9 cellular contexts compared by ENCODE assay signal in the genomic region with DNA sequence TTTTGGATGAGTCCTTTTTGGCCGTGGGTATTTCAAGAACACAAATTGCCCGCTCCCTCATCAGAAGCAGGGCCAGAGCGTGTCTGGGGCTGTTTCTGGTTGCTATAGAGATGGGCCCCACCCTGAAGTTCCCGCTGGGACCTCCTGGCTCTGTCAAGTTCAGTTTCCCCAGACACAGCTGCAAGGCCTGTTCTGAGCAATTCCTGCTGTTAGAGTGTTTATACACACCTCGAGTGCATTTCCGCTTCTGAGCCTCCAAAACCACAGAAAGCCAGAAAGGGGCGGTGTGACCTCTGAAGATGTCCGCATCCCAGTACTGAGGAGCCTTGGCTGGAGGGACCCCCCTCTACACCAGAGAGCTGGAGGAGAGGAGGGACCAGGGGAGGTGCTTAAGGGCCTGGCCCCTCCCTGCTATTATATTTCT. TPM values are rescaled to one million over a fixed set of nuclear protein-coding genes. Genes with fewer than 3 reads are reported as not detected.
DNase-seq lines count a peak whose midpoint lies in the region; ATAC-seq, FAIRE-seq and TF ChIP-seq lines count a peak whose summit lies in the region.
"Had no signal": no experiment of that assay in that cellular context is flagged by ENCODE, and none has a peak within 500 bp of the region (broad histone marks: within the 10 kb centered on the region; RNA-seq: fewer than 3 reads in every experiment).

No MANE protein-coding gene starts in this region.

- no peak overlapping the region for H2BK5ac ChIP-seq in mesendoderm (ENCODE audit: low read length)

- H3K4me3 ChIP-seq in spleen (no peak overlapping the region), mesendoderm (ENCODE audit: low read length) (no peak overlapping the region)

- CTCF ChIA-PET in WTC11 (lab: Charles Lee), result interaction anchor here (0.7 to 2.0 kb wide), 16 partner anchors 9 to 263 kb away, joined by 3 to 15 read pairs (median 5); a partner anchor contains a TSS

- no peak overlapping the region for H3K4me3 Mint-ChIP-seq in WTC11

- H3K79me1 ChIP-seq in mesendoderm (ENCODE audit: low read length), result no peaks in the 10 kb centered on the region

- H3K27me3 ChIP-seq in foreskin keratinocyte, result no peaks in the 10 kb centered on the region
- no peaks in the 10 kb centered on the region for H3K27me3 ChIP-seq in spleen (replicated peaks in 1 of 7)
- H3K27me3 ChIP-seq in mesendoderm (ENCODE audit: insufficient read depth, low read length, poor library complexity), result no peaks in the 10 kb centered on the region

- H3K23ac ChIP-seq in mesendoderm (ENCODE audit: low read length), result no peak overlapping the region

- WGBS in spleen, 5 donors, result 9 to 17% (median 14%) methylated on average over 7 to 8 of the region's 8 CpGs
- no CpG with 5 or more reads among the region's 8 CpGs for WGBS in mesendoderm (ENCODE audit: extremely low coverage, insufficient coverage, low lambda C conversion rate)

- H3K9me3 Mint-ChIP-seq in WTC11, result 0 out of 2 replicates have a peak, but pooled peaks cover 3% of the 10 kb centered on the region

- no peak overlapping the region for H3K56ac ChIP-seq in mesendoderm (ENCODE audit: low read length)

- no peak for TF ChIP-seq POLR2A in spleen (IDR thresholded peaks at IDR 0.05)

- H2AK5ac ChIP-seq in mesendoderm (ENCODE audit: low read length), result no peak overlapping the region

- ATAC-seq in HG03139 (IDR thresholded peaks at IDR 0.05; ENCODE audit: unreplicated experiment), result peak; percentile 80
- ATAC-seq in WTC11, result peak; percentile 92
- ATAC-seq in foreskin keratinocyte, result peak; percentile 82
- ATAC-seq: Panc1 had no signal

- DNase-seq in D721Med (ENCODE audit: insufficient read length, low spot score) (peak; percentile 5), GM19240 (ENCODE audit: insufficient read length, low spot score) (peak; percentile 83), WTC11 (ENCODE audit: low spot score) (no peak), foreskin keratinocyte (peak in 1 of 2 donors; percentile 79), spleen (peak; percentile 76), mesendoderm (no peak), NCI-H748 (lab: John Stamatoyannopoulos, UW; ENCODE audit: unreplicated experiment) (no peak)

- no peaks in the 10 kb centered on the region for H3K9me3 ChIP-seq in spleen

- H3K27ac ChIP-seq in foreskin keratinocyte (peak overlapping the region; percentile 67), spleen (peak overlapping the region; percentile 60 to 77 (median 65)), mesendoderm (ENCODE audit: low read depth, low read length) (no peak overlapping the region)

- POLR2A ChIA-PET in WTC11 (lab: Charles Lee), result interaction anchor here (0.7 to 1.4 kb wide), 2 partner anchors 9 to 34 kb away, joined by 3 to 10 read pairs; a partner anchor contains a TSS

- H3K36me3 ChIP-seq in spleen (no peaks in the 10 kb centered on the region), mesendoderm (ENCODE audit: control insufficient read depth, insufficient read depth, low read length) (no peaks in the 10 kb centered on the region)

- H3K4ac ChIP-seq in mesendoderm (ENCODE audit: low read depth, low read length), result no peak overlapping the region

- intact Hi-C loops in spleen (cut with DNase I; ENCODE audit: low total_unique reads), result no loop called here

- H3K27ac Mint-ChIP-seq in WTC11, result peak overlapping the region; percentile 41; the same call in 1 of the 2 replicates

- H3K18ac ChIP-seq in mesendoderm (ENCODE audit: low read length), result no peak overlapping the region

- no peak for TF ChIP-seq CTCF in D721Med (IDR thresholded peaks at IDR 0.05; ENCODE audit: insufficient read depth, missing control alignments)
- TF ChIP-seq CTCF in WTC11 (IDR thresholded peaks at IDR 0.05), result no peak
- no peak for TF ChIP-seq CTCF in foreskin keratinocyte (conservative IDR thresholded peaks at IDR 0.05)
- no peak for TF ChIP-seq CTCF in spleen (IDR thresholded peaks at IDR 0.05 in 8 of 11, conservative IDR thresholded peaks at IDR 0.05 in 3 of 11)

- H2BK15ac ChIP-seq in mesendoderm (replicated peaks; ENCODE audit: low read depth), result no peak overlapping the region

- peaks cover 11% of the 10 kb centered on the region for H3K4me1 ChIP-seq in foreskin keratinocyte
- peaks cover 9 to 46% (median 31%) of the 10 kb centered on the region in 6 donors for H3K4me1 ChIP-seq in spleen
- H3K4me1 ChIP-seq in mesendoderm (ENCODE audit: control insufficient read depth, low read depth, low read length), result no peaks in the 10 kb centered on the region

- peaks cover 18% of the 10 kb centered on the region for H3K4me1 Mint-ChIP-seq in WTC11

- H3K9ac ChIP-seq in mesendoderm (ENCODE audit: low read length), result no peak overlapping the region

- no peaks in the 10 kb centered on the region for H3K36me3 Mint-ChIP-seq in WTC11

- peaks cover 2% of the 10 kb centered on the region; the same call in 1 of the 2 replicates for H3K27me3 Mint-ChIP-seq in WTC11 (ENCODE audit: low read depth)

- no peak overlapping the region for H4K8ac ChIP-seq in mesendoderm (ENCODE audit: low read depth, low read length)

- no peak overlapping the region for H4K5ac ChIP-seq in mesendoderm (ENCODE audit: low read length)

- no peaks in the 10 kb centered on the region for H3K79me2 ChIP-seq in mesendoderm (ENCODE audit: control insufficient read depth, insufficient read depth, low read length)

- no peak for FAIRE-seq in D721Med (lab: Jason Lieb, UNC)

- H2BK120ac ChIP-seq in mesendoderm (ENCODE audit: low read depth, low read length), result no peak overlapping the region

- H3K4me2 ChIP-seq in mesendoderm (ENCODE audit: low read length), result no peak overlapping the region

TF ChIP-seq in WTC11, 78 proteins besides CTCF, POLR2A, EP300 and RAD21:
- TF ChIP-seq KAT7 (CRISPR knock-in tag; IDR thresholded peaks at IDR 0.05; ENCODE audit: borderline replicate concordance) (no peak), HMGA2 (CRISPR knock-in tag; IDR thresholded peaks at IDR 0.05) (no peak), NFATC4 (CRISPR knock-in tag; IDR thresholded peaks at IDR 0.05) (no peak), IRF2 (CRISPR knock-in tag; IDR thresholded peaks at IDR 0.05; ENCODE audit: borderline replicate concordance, low read depth) (no peak), NR2C2 (CRISPR knock-in tag; IDR thresholded peaks at IDR 0.05) (no peak), ZNF138 (CRISPR knock-in tag; conservative IDR thresholded peaks at IDR 0.05) (no peak), ZNF416 (CRISPR knock-in tag; IDR thresholded peaks at IDR 0.05) (no peak), TEAD4 (CRISPR knock-in tag; IDR thresholded peaks at IDR 0.05) (no peak), SP1 (CRISPR knock-in tag; conservative IDR thresholded peaks at IDR 0.05) (no peak), EMX1 (CRISPR knock-in tag; IDR thresholded peaks at IDR 0.05) (no peak), MYBL2 (CRISPR knock-in tag; IDR thresholded peaks at IDR 0.05) (no peak), NR3C1 (CRISPR knock-in tag; conservative IDR thresholded peaks at IDR 0.05; ENCODE audit: low read depth) (no peak), ZNF232 (CRISPR knock-in tag; IDR thresholded peaks at IDR 0.05) (no peak), TEAD1 (CRISPR knock-in tag; IDR thresholded peaks at IDR 0.05) (no peak)
- TF ChIP-seq, protein P1, sequence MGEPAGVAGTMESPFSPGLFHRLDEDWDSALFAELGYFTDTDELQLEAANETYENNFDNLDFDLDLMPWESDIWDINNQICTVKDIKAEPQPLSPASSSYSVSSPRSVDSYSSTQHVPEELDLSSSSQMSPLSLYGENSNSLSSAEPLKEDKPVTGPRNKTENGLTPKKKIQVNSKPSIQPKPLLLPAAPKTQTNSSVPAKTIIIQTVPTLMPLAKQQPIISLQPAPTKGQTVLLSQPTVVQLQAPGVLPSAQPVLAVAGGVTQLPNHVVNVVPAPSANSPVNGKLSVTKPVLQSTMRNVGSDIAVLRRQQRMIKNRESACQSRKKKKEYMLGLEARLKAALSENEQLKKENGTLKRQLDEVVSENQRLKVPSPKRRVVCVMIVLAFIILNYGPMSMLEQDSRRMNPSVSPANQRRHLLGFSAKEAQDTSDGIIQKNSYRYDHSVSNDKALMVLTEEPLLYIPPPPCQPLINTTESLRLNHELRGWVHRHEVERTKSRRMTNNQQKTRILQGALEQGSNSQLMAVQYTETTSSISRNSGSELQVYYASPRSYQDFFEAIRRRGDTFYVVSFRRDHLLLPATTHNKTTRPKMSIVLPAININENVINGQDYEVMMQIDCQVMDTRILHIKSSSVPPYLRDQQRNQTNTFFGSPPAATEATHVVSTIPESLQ (CRISPR knock-in tag; IDR thresholded peaks at IDR 0.05), result no peak

RNA-seq across cellular contexts. Expression of a gene that starts 9.3 kb away (rescaled TPM):
- total RNA-seq in WTC11 (2021), result 64.3 to 69.4 TPM (median 68.8 TPM) in 3 replicates
- 38.6 and 42.2 TPM in 2 replicates for total RNA-seq in foreskin keratinocyte
- 73.9 and 74.2 TPM in 2 replicates for polyA plus RNA-seq in foreskin keratinocyte
- 100 to 1,000 TPM in 4 of 7 donors, 10 to 100 TPM in 3; 46.7 to 144 (median 125) TPM for total RNA-seq in spleen
- polyA plus RNA-seq in spleen, result 100 to 1,000 TPM in 1 of 3 donors, 10 to 100 TPM in 2; 70.2 to 104 (median 74.1) TPM
- 70.2 TPM for polyA plus RNA-seq in mesendoderm (2013, experiment 1 of 2)
- 71.9 TPM for polyA plus RNA-seq in mesendoderm (2013, experiment 2 of 2)

RNA-seq across cellular contexts. Expression of a gene that starts 13.9 kb away (rescaled TPM):
- 4.4 to 10.0 TPM (median 6.8 TPM) in 3 replicates for total RNA-seq in WTC11 (2021)
- total RNA-seq in foreskin keratinocyte, result 41.4 and 55.6 TPM in 2 replicates
- polyA plus RNA-seq in foreskin keratinocyte, result 49.7 and 50.2 TPM in 2 replicates
- 10 to 100 TPM; 30.8 to 73.8 (median 38.5) TPM for total RNA-seq in spleen
- 10 to 100 TPM; 28.1 to 42.0 (median 28.4) TPM for polyA plus RNA-seq in spleen
- polyA plus RNA-seq in mesendoderm (2013, experiment 1 of 2), result 1.5 TPM
- polyA plus RNA-seq in mesendoderm (2013, experiment 2 of 2), result 2.1 TPM

RNA-seq across cellular contexts. Expression of a gene that starts 20.3 kb away (rescaled TPM):
- total RNA-seq in WTC11 (2021), result 12.1 to 13.8 TPM (median 13.1 TPM) in 3 replicates
- 0.53 and 1.0 TPM in 2 replicates for total RNA-seq in foreskin keratinocyte
- polyA plus RNA-seq in foreskin keratinocyte, result 0.80 and 0.82 TPM in 2 replicates
- total RNA-seq in spleen, result 100 to 1,000 TPM in 6 of 7 donors, 10 to 100 TPM in 1; 87.1 to 187 (median 129) TPM
- polyA plus RNA-seq in spleen, result 10 to 100 TPM; 36.4 to 86.1 (median 53.0) TPM
- polyA plus RNA-seq in mesendoderm (2013, experiment 1 of 2), result 2.1 TPM
- 2.4 TPM for polyA plus RNA-seq in mesendoderm (2013, experiment 2 of 2)

RNA-seq across cellular contexts. Expression of a gene that starts 32.3 kb away (rescaled TPM):
- 51.3 to 56.4 TPM (median 51.4 TPM) in 3 replicates for total RNA-seq in WTC11 (2021)
- total RNA-seq in foreskin keratinocyte, result 17.6 and 20.9 TPM in 2 replicates
- polyA plus RNA-seq in foreskin keratinocyte, result 12.4 and 12.8 TPM in 2 replicates
- 10 to 100 TPM; 20.0 to 26.5 (median 23.5) TPM for total RNA-seq in spleen
- 10 to 100 TPM in 2 of 3 donors, 1 to 10 TPM in 1; 9.0 to 28.2 (median 11.6) TPM for polyA plus RNA-seq in spleen
- 31.0 TPM for polyA plus RNA-seq in mesendoderm (2013, experiment 1 of 2)
- 30.0 TPM for polyA plus RNA-seq in mesendoderm (2013, experiment 2 of 2)

RNA-seq across cellular contexts. Expression of a gene that starts 40.2 kb away (rescaled TPM):
- total RNA-seq in WTC11 (2021) (107 to 146 TPM (median 116 TPM) in 3 replicates), foreskin keratinocyte (78.1 and 82.0 TPM in 2 replicates), spleen (10 to 100 TPM; 40.1 to 90.6 (median 74.7) TPM)
- polyA plus RNA-seq in foreskin keratinocyte (77.8 and 81.8 TPM in 2 replicates), spleen (10 to 100 TPM; 59.3 to 90.3 (median 80.8) TPM)
- polyA plus RNA-seq in mesendoderm (2013, experiment 1 of 2), result 67.5 TPM
- 68.9 TPM for polyA plus RNA-seq in mesendoderm (2013, experiment 2 of 2)

Comparison
In these comparisons a context has a peak if more than half of its experiments do, and no peak if none do; other contexts are left out.
1. DNase-seq: peak in D721Med (single experiment), GM19240 (single experiment) and spleen (single experiment); none in WTC11 (single experiment), mesendoderm (single experiment) and NCI-H748 (single experiment).
2. Peak in every context shown above with its lines, with median percentiles within 50 percentile points of each other: ATAC-seq.